Comparison of ENCODE assay signal across 8 cellular contexts in the genomic region with DNA sequence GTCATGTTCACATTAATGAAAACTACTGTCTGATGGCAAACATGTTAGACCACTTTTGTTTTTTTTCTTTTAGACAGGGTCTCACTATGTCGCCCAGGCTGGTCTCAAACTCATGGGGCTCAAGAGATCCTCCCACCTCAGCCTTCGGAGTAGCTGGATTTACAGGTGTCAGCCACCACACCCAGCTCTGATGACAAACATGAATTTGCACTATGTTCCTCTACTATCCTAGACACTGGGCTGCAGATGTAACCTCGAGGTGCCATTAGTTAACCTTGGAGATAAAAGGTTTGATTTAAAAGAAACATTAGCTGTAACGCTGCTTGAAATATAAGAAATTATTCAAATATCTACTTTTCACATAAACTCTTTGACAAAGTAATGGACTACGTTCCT. TPM values are rescaled to one million over a fixed set of nuclear protein-coding genes. Genes with fewer than 3 reads are reported as not detected.
DNase-seq lines count a peak whose midpoint lies in the region; ATAC-seq and TF ChIP-seq lines count a peak whose summit lies in the region.

No MANE protein-coding gene starts in this region.

- intact Hi-C loops in A673 (cut with micrococcal nuclease; ENCODE audit: unreplicated experiment) (no loop called here), Panc1 (cut with micrococcal nuclease; ENCODE audit: unreplicated experiment) (no loop called here)

- H3K36me3 ChIP-seq in A673 (ENCODE audit: insufficient read depth, low read length, poor library complexity, severe bottlenecking) (no peaks in the 10 kb centered on the region), Panc1 (ENCODE audit: control insufficient read depth, insufficient read depth, low read length) (no peaks in the 10 kb centered on the region)

- no peak overlapping the region for H3K4me3 ChIP-seq in A673 (ENCODE audit: low read depth, low read length, poor library complexity, severe bottlenecking)
- H3K4me3 ChIP-seq in Panc1 (ENCODE audit: low read depth in 2 of 2, low read length in 2 of 2): peak overlapping the region; percentile 30 to 57

- CTCF ChIA-PET in A673 (lab: Charles Lee): no interaction called here
- CTCF ChIA-PET in Panc1 (lab: Charles Lee): no interaction called here

- H3K9me3 ChIP-seq in A673 (ENCODE audit: low read depth, low read length, poor library complexity, severe bottlenecking): no peaks in the 10 kb centered on the region
- no peaks in the 10 kb centered on the region for H3K9me3 ChIP-seq in Panc1 (ENCODE audit: control insufficient read depth, insufficient read depth, low read depth, low read length)

- in situ Hi-C loops in Panc1 (cut with HindIII; ENCODE audit: low pct_unique_long_range_greater_than_20kb, low sequenced_read_pairs): no loop called here

- H3K27ac ChIP-seq in A673 (ENCODE audit: low read depth, low read length, poor library complexity, severe bottlenecking) (peak overlapping the region; percentile 72), Panc1 (ENCODE audit: low read length) (peak overlapping the region; percentile 100)

- DNase-seq in A673 (ENCODE audit: low spot score) (no peak), Panc1 (ENCODE audit: low read depth, low spot score) (no peak), left lobe of liver (ENCODE audit: low spot score) (peak; percentile 32), mesenteric fat pad (ENCODE audit: low spot score) (no peak), SW480 (ENCODE audit: low spot score) (no peak), AG08395 (ENCODE audit: low spot score) (no peak), DMS53 treated with DMSO at 0.1 percent for 48 hours (lab: John Stamatoyannopoulos, UW; ENCODE audit: unreplicated experiment) (no peak)

- peak; percentile 18 for ATAC-seq in GM21390 (IDR thresholded peaks at IDR 0.05; ENCODE audit: unreplicated experiment)
- ATAC-seq in Panc1: peak; percentile 22; the same call in 1 of the 2 replicates
- no peak for ATAC-seq in left lobe of liver

- POLR2A ChIA-PET in A673 (lab: Charles Lee; ENCODE audit: low non-redundant PET) (no interaction called here), Panc1 (lab: Charles Lee) (interaction anchor here (0.7 to 1.3 kb wide), 2 partner anchors 16 to 24 kb away, joined by 3 read pairs; no protein-coding TSS in a partner anchor)

- BruUV-seq in A673 (replicated peaks; lab: Mats Ljungman, UMichigan): no TSS peak
- no TSS peak for BruUV-seq in Panc1 (replicated peaks; lab: Mats Ljungman, UMichigan)

- no peak for TF ChIP-seq CTCF in A673 (conservative IDR thresholded peaks at IDR 0.05; ENCODE audit: low read depth, low read length)
- no peak for TF ChIP-seq CTCF in Panc1 (IDR thresholded peaks at IDR 0.05)

- H3K27me3 ChIP-seq in A673 (replicated peaks; ENCODE audit: insufficient read depth, low read depth, low read length, poor library complexity): no peaks in the 10 kb centered on the region
- H3K27me3 ChIP-seq in Panc1 (ENCODE audit: control insufficient read depth, insufficient read depth, low read length): no peaks in the 10 kb centered on the region

- peaks cover 63% of the 10 kb centered on the region for H3K4me1 ChIP-seq in A673 (ENCODE audit: insufficient read depth, low read length, poor library complexity, severe bottlenecking)
- H3K4me1 ChIP-seq in Panc1 (ENCODE audit: control insufficient read depth, insufficient read depth, low read length): peaks cover 82% of the 10 kb centered on the region

RNA-seq across cellular contexts. Expression of a gene that starts 8.1 kb away (rescaled TPM):
- total RNA-seq in A673 (2021): 30.2 and 34.4 TPM in 2 replicates
- 76.7 TPM for total RNA-seq in Panc1 (2021; ENCODE audit: unreplicated experiment)
- 70.8 TPM for polyA plus RNA-seq in Panc1 (2012; ENCODE audit: insufficient read length)
- 6.6 TPM for total RNA-seq in left lobe of liver
- total RNA-seq in mesenteric fat pad: 27.5 TPM

RNA-seq across cellular contexts. Expression of a gene that starts 52.6 kb away (rescaled TPM):
- total RNA-seq in A673 (2021): 27.0 and 30.4 TPM in 2 replicates
- total RNA-seq in Panc1 (2021; ENCODE audit: unreplicated experiment): 36.7 TPM
- 32.8 TPM for polyA plus RNA-seq in Panc1 (2012; ENCODE audit: insufficient read length)
- total RNA-seq in left lobe of liver: 35.2 TPM
- total RNA-seq in mesenteric fat pad: 30.2 TPM
